Comparison of ENCODE assay signal across 11 cellular contexts in the genomic region with DNA sequence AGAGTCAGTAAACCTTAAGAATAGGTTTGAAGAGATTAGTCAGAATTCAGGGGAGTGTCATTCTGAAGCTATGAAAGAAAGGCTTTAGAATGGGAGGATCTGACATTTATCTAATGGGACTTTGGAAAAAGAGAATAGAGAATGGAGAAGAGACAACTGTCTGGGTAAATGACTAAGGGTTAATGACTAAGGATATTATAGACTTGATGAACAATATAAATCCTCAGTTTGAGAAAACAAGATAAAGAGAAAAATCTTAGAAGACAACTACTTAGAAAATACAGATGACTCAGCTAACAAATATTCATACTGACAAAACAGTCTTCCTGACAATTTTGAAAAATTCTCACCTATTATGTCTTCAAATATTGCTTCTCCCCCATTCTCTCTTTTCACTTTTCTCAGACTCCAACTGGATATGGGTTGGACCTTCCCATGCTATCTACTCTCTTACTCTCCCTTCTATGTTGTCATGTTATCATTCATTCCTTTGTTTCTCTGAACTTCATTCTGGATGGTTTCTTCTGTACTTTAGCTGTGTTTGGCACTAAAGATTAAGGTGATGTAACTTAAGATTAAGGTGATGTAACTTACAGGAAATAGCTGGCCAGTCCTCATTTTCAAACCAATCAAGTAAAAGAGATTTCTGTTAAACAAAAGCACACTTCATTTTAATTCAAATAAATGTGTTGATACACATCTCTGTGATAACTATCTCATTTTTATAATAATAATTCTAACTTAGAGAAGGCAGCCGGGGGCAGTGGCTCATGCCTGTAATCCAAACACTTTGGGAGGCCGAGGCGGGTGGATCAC. TPM values are rescaled to one million over a fixed set of nuclear protein-coding genes. Genes with fewer than 3 reads are reported as not detected.
DNase-seq lines count a peak whose midpoint lies in the region; ATAC-seq and TF ChIP-seq lines count a peak whose summit lies in the region.
"Had no signal": no experiment of that assay in that cellular context is flagged by ENCODE, and none has a peak within 500 bp of the region (broad histone marks: within the 10 kb centered on the region; RNA-seq: fewer than 3 reads in every experiment).

No MANE protein-coding gene starts in this region.

- H3K4me1 ChIP-seq in Panc1 (ENCODE audit: control insufficient read depth, insufficient read depth, low read length) (peaks cover 6% of the 10 kb centered on the region), smooth muscle cell (ENCODE audit: low read depth) (peaks cover 38% of the 10 kb centered on the region), upper lobe of right lung (peaks cover 9% of the 10 kb centered on the region)

- H3K36me3 ChIP-seq in Panc1 (ENCODE audit: control insufficient read depth, insufficient read depth, low read length) (no peaks in the 10 kb centered on the region; the same call in 1 of the 2 replicates), smooth muscle cell (ENCODE audit: low read depth) (no peaks in the 10 kb centered on the region), upper lobe of right lung (no peaks in the 10 kb centered on the region), H7 (replicated peaks; ENCODE audit: control insufficient read depth, insufficient read depth, low read length) (no peaks in the 10 kb centered on the region; the same call in 1 of the 2 replicates)

- H2AFZ ChIP-seq in smooth muscle cell (ENCODE audit: low read depth): no peak overlapping the region

- intact Hi-C loops in Panc1 (cut with micrococcal nuclease; ENCODE audit: unreplicated experiment): no loop called here
- intact Hi-C loops in upper lobe of right lung (cut with DNase I): no loop called here

- POLR2A ChIA-PET in Panc1 (lab: Charles Lee): no interaction called here

- peaks cover 71% of the 10 kb centered on the region for H4K20me1 ChIP-seq in smooth muscle cell (ENCODE audit: low read depth)

- peaks cover 13% of the 10 kb centered on the region for H3F3A ChIP-seq in smooth muscle cell (ENCODE audit: low read depth)

- no peak for DNase-seq in activated T-cell treated with anti-CD3 and anti-CD28 coated beads, Interleukin-2, amount 50 U/mL, for 4 hours
- no peak for DNase-seq in activated T-cell treated with anti-CD3 and anti-CD28 coated beads, Interleukin-2, amount 50 U/mL, for 1 hour
- no peak for DNase-seq in Panc1 (ENCODE audit: low read depth, low spot score)
- peak; percentile 40 for DNase-seq in dedifferentiated amniotic fluid mesenchymal stem cell (ENCODE audit: extremely low spot score)
- no peak for DNase-seq in smooth muscle cell (lab: John Stamatoyannopoulos, UW; ENCODE audit: unreplicated experiment)
- DNase-seq in upper lobe of right lung: no peak
- no peak for DNase-seq in H7
- DNase-seq: C1 segment of cervical spinal cord, foreskin melanocyte had no signal

- H3K9ac ChIP-seq in smooth muscle cell (ENCODE audit: low read depth): no peak overlapping the region

- no peaks in the 10 kb centered on the region for H3K36me3 Mint-ChIP-seq in activated T-cell treated with anti-CD3 and anti-CD28 coated beads, Interleukin-2, amount 50 U/mL, for 4 hours (ENCODE audit: insufficient read depth)

- CTCF ChIA-PET in Panc1 (lab: Charles Lee): interaction anchor here (0.5 kb wide), 1 partner anchor 25 kb away, joined by 3 read pairs; no protein-coding TSS in a partner anchor

- no peak for TF ChIP-seq CTCF in Panc1 (IDR thresholded peaks at IDR 0.05)
- no peak for TF ChIP-seq CTCF in smooth muscle cell (IDR thresholded peaks at IDR 0.05; ENCODE audit: borderline replicate concordance, insufficient read depth, poor library complexity, severe bottlenecking)
- no peak for TF ChIP-seq CTCF in upper lobe of right lung (IDR thresholded peaks at IDR 0.05)

- no TSS peak for BruUV-seq in Panc1 (replicated peaks; lab: Mats Ljungman, UMichigan)

- peaks cover 65% of the 10 kb centered on the region for H3K79me2 ChIP-seq in smooth muscle cell (ENCODE audit: low read depth)

- H3K9me3 Mint-ChIP-seq in activated T-cell treated with anti-CD3 and anti-CD28 coated beads, Interleukin-2, amount 50 U/mL, for 4 hours: no peaks in the 10 kb centered on the region
- H3K9me3 Mint-ChIP-seq: IgD-negative memory B cell had no signal

- H3K9me3 ChIP-seq in Panc1 (ENCODE audit: control insufficient read depth, insufficient read depth, low read depth, low read length): no peaks in the 10 kb centered on the region
- no peaks in the 10 kb centered on the region for H3K9me3 ChIP-seq in smooth muscle cell (replicated peaks; ENCODE audit: low read depth)
- H3K9me3 ChIP-seq in upper lobe of right lung: no peaks in the 10 kb centered on the region

- H3K4me2 ChIP-seq in smooth muscle cell: peak overlapping the region; percentile 71

- H3K27me3 ChIP-seq in Panc1 (ENCODE audit: control insufficient read depth, insufficient read depth, low read length) (no peaks in the 10 kb centered on the region), smooth muscle cell (ENCODE audit: low read depth) (no peaks in the 10 kb centered on the region), upper lobe of right lung (no peaks in the 10 kb centered on the region), H7 (ENCODE audit: control insufficient read depth, insufficient read depth, low read length) (no peaks in the 10 kb centered on the region)

- in situ Hi-C loops in Panc1 (cut with HindIII; ENCODE audit: low pct_unique_long_range_greater_than_20kb, low sequenced_read_pairs): no loop called here

- H3K4me3 ChIP-seq in Panc1 (ENCODE audit: low read depth in 2 of 2, low read length in 2 of 2) (no peak overlapping the region), smooth muscle cell (no peak overlapping the region), upper lobe of right lung (no peak overlapping the region), H7 (ENCODE audit: insufficient read depth, low read depth, low read length) (no peak overlapping the region)

- peaks cover 36% of the 10 kb centered on the region for H3K4me1 Mint-ChIP-seq in activated T-cell treated with anti-CD3 and anti-CD28 coated beads, Interleukin-2, amount 50 U/mL, for 4 hours (ENCODE audit: low read depth)

- H3K27me3 Mint-ChIP-seq in activated T-cell treated with anti-CD3 and anti-CD28 coated beads, Interleukin-2, amount 50 U/mL, for 4 hours (ENCODE audit: low read depth): no peaks in the 10 kb centered on the region
- H3K27me3 Mint-ChIP-seq: IgD-negative memory B cell had no signal

- H3K4me3 Mint-ChIP-seq in activated T-cell treated with anti-CD3 and anti-CD28 coated beads, Interleukin-2, amount 50 U/mL, for 4 hours: no peak overlapping the region
- H3K4me3 Mint-ChIP-seq: IgD-negative memory B cell had no signal

- peak overlapping the region; percentile 39; the same call in 1 of the 2 replicates for H3K27ac ChIP-seq in Panc1 (ENCODE audit: low read length)
- peak overlapping the region; percentile 66 for H3K27ac ChIP-seq in smooth muscle cell (ENCODE audit: low read depth)
- H3K27ac ChIP-seq in upper lobe of right lung: no peak overlapping the region

- peak; percentile 52 to 55 for ATAC-seq in activated T-cell treated with anti-CD3 and anti-CD28 coated beads, Interleukin-2, amount 50 U/mL, for 4 hours
- ATAC-seq in Panc1: no peak
- ATAC-seq in upper lobe of right lung: no peak
- ATAC-seq in HG02571 (IDR thresholded peaks at IDR 0.05; ENCODE audit: unreplicated experiment): no peak

- 91% methylated on average over 3 of the region's 3 CpGs for WGBS in smooth muscle cell (ENCODE audit: low lambda C conversion rate)

RNA-seq across cellular contexts. Expression of gene SLC16A1, which starts 20.3 kb away (rescaled TPM):
- 100 to 1,000 TPM in 2 of 3 donors, 10 to 100 TPM in 1; 85.9 to 104 (median 103) TPM for total RNA-seq in activated T-cell treated with anti-CD3 and anti-CD28 coated beads, Interleukin-2, amount 50 U/mL, for 4 hours
- total RNA-seq in Panc1 (2021; ENCODE audit: unreplicated experiment): 51.5 TPM
- polyA plus RNA-seq in Panc1 (2012; ENCODE audit: insufficient read length): 60.6 TPM
- total RNA-seq in smooth muscle cell: 77.7 and 83.7 TPM in 2 replicates
- polyA plus RNA-seq in smooth muscle cell: 39.6 and 43.9 TPM in 2 replicates
- 8.6 TPM for total RNA-seq in upper lobe of right lung
- total RNA-seq in H7 (2014; rRNA removed; shearing (Covaris generic)): 352 and 393 TPM in 2 replicates

Comparison
In these comparisons a context has a peak if more than half of its experiments do, and no peak if none do; other contexts are left out.
1. ATAC-seq: peak in activated T-cell treated with anti-CD3 and anti-CD28 coated beads, Interleukin-2, amount 50 U/mL, for 4 hours (2 of 2); none in Panc1 (single experiment), upper lobe of right lung (single experiment) and HG02571 (single experiment).